ENCODE assay signal across 8 cellular contexts in genomic region chr11:61917357-61918109, GRCh38. TPM values are rescaled to one million over a fixed set of nuclear protein-coding genes. Genes with fewer than 3 reads are reported as not detected.
DNase-seq lines count a peak whose midpoint lies in the region; ATAC-seq and TF ChIP-seq lines count a peak whose summit lies in the region.

A gene with protein sequence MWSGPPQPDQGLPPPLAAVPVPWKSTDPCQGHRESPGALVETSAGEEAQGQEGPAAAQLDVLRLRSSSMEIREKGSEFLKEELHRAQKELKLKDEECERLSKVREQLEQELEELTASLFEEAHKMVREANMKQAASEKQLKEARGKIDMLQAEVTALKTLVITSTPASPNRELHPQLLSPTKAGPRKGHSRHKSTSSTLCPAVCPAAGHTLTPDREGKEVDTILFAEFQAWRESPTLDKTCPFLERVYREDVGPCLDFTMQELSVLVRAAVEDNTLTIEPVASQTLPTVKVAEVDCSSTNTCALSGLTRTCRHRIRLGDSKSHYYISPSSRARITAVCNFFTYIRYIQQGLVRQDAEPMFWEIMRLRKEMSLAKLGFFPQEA (minus strand): TSS chr11:61917566. CDS start chr11:61917367, 199 bp downstream.

- H3K9me3 Mint-ChIP-seq in progenitor cell of endocrine pancreas (ENCODE audit: low read depth): no peaks in the 10 kb centered on the region

- H3K4me1 Mint-ChIP-seq in progenitor cell of endocrine pancreas (ENCODE audit: low read depth): peaks cover 10% of the 10 kb centered on the region

- H3K4me1 ChIP-seq in hepatocyte (ENCODE audit: insufficient read depth): peaks cover 22% of the 10 kb centered on the region

- no peaks in the 10 kb centered on the region for H3K36me3 Mint-ChIP-seq in progenitor cell of endocrine pancreas (ENCODE audit: insufficient read depth)

- peaks cover 59% of the 10 kb centered on the region for H3K27me3 Mint-ChIP-seq in progenitor cell of endocrine pancreas

- H2AFZ ChIP-seq in hepatocyte: peak within 1 kb of the TSS; percentile 44

- TF ChIP-seq EP300 in Ishikawa (IDR thresholded peaks at IDR 0.05; ENCODE audit: borderline replicate concordance): no peak

- TF ChIP-seq RAD21 in Ishikawa (IDR thresholded peaks at IDR 0.05; ENCODE audit: low read depth): no peak

- H3K36me3 ChIP-seq in hepatocyte (replicated peaks; ENCODE audit: insufficient read depth, low read depth): no peaks in the 10 kb centered on the region

- H3K4me3 ChIP-seq in astrocyte of the cerebellum (ENCODE audit: low read depth, low read length) (peak within 1 kb of the TSS; percentile 45), hepatocyte (peak within 1 kb of the TSS; percentile 85)

- TF ChIP-seq CTCF in astrocyte of the cerebellum (IDR thresholded peaks at IDR 0.05; ENCODE audit: low read depth, low read length, missing control alignments): no peak
- TF ChIP-seq CTCF in hepatocyte (IDR thresholded peaks at IDR 0.05; ENCODE audit: poor library complexity): no peak
- no peak for TF ChIP-seq CTCF in progenitor cell of endocrine pancreas (IDR thresholded peaks at IDR 0.05; ENCODE audit: unreplicated experiment)

- H3K9me2 ChIP-seq in hepatocyte (replicated peaks; ENCODE audit: insufficient read depth): no peaks in the 10 kb centered on the region

- ATAC-seq in GM18519 (IDR thresholded peaks at IDR 0.05; ENCODE audit: low FRiP score, unreplicated experiment) (no peak), HG02642 (IDR thresholded peaks at IDR 0.05; ENCODE audit: poor library complexity, unreplicated experiment) (no peak)

- DNase-seq in COLO668 (lab: John Stamatoyannopoulos, UW; ENCODE audit: unreplicated experiment): peak; percentile 16
- DNase-seq in astrocyte of the cerebellum (ENCODE audit: low read depth): no peak
- DNase-seq in hepatocyte (ENCODE audit: low spot score): peak; percentile 86
- peak; percentile 56 for DNase-seq in progenitor cell of endocrine pancreas (ENCODE audit: low spot score, unreplicated experiment)
- DNase-seq in effector CD8-positive, alpha-beta T cell (lab: John Stamatoyannopoulos, UW): no peak

- H3K4me3 Mint-ChIP-seq in progenitor cell of endocrine pancreas (ENCODE audit: low read depth): peak within 1 kb of the TSS; percentile 77

- H3K79me2 ChIP-seq in hepatocyte: peaks cover 19% of the 10 kb centered on the region

- H4K20me1 ChIP-seq in hepatocyte (ENCODE audit: insufficient read depth, poor library complexity, severe bottlenecking): no peaks in the 10 kb centered on the region

- 9% methylated on average over 14 of the region's 68 CpGs for WGBS in hepatocyte (ENCODE audit: low lambda C conversion rate, missing lambda C conversion rate)

- H3K27me3 ChIP-seq in hepatocyte: no peaks in the 10 kb centered on the region

- peak within 1 kb of the TSS; percentile 14 for H3K27ac ChIP-seq in hepatocyte

- in situ Hi-C loops in astrocyte of the cerebellum (cut with HindIII; ENCODE audit: low sequenced_read_pairs): no loop called here

- H3K27ac Mint-ChIP-seq in progenitor cell of endocrine pancreas: peak within 1 kb of the TSS; percentile 43

- peak within 1 kb of the TSS; percentile 94 for H3K4me2 ChIP-seq in hepatocyte

- no peaks in the 10 kb centered on the region for H3K9me3 ChIP-seq in hepatocyte (ENCODE audit: low read depth)

TF ChIP-seq in Ishikawa, 13 proteins besides CTCF, POLR2A, EP300 and RAD21:
- TF ChIP-seq CREB1 (IDR thresholded peaks at IDR 0.05; ENCODE audit: low read depth): no peak
- TF ChIP-seq, protein P1, sequence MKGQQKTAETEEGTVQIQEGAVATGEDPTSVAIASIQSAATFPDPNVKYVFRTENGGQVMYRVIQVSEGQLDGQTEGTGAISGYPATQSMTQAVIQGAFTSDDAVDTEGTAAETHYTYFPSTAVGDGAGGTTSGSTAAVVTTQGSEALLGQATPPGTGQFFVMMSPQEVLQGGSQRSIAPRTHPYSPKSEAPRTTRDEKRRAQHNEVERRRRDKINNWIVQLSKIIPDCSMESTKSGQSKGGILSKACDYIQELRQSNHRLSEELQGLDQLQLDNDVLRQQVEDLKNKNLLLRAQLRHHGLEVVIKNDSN (IDR thresholded peaks at IDR 0.05): peak; percentile 94
- TF ChIP-seq ZBTB7A (IDR thresholded peaks at IDR 0.05; ENCODE audit: low read depth): no peak
- TF ChIP-seq, protein P2, sequence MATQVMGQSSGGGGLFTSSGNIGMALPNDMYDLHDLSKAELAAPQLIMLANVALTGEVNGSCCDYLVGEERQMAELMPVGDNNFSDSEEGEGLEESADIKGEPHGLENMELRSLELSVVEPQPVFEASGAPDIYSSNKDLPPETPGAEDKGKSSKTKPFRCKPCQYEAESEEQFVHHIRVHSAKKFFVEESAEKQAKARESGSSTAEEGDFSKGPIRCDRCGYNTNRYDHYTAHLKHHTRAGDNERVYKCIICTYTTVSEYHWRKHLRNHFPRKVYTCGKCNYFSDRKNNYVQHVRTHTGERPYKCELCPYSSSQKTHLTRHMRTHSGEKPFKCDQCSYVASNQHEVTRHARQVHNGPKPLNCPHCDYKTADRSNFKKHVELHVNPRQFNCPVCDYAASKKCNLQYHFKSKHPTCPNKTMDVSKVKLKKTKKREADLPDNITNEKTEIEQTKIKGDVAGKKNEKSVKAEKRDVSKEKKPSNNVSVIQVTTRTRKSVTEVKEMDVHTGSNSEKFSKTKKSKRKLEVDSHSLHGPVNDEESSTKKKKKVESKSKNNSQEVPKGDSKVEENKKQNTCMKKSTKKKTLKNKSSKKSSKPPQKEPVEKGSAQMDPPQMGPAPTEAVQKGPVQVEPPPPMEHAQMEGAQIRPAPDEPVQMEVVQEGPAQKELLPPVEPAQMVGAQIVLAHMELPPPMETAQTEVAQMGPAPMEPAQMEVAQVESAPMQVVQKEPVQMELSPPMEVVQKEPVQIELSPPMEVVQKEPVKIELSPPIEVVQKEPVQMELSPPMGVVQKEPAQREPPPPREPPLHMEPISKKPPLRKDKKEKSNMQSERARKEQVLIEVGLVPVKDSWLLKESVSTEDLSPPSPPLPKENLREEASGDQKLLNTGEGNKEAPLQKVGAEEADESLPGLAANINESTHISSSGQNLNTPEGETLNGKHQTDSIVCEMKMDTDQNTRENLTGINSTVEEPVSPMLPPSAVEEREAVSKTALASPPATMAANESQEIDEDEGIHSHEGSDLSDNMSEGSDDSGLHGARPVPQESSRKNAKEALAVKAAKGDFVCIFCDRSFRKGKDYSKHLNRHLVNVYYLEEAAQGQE (IDR thresholded peaks at IDR 0.05; ENCODE audit: low read depth): no peak
- TF ChIP-seq EGR1 (IDR thresholded peaks at IDR 0.05): no peak
- no peak for TF ChIP-seq YY1 (IDR thresholded peaks at IDR 0.05; ENCODE audit: low read depth)
- TF ChIP-seq, protein P3, sequence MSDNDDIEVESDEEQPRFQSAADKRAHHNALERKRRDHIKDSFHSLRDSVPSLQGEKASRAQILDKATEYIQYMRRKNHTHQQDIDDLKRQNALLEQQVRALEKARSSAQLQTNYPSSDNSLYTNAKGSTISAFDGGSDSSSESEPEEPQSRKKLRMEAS (IDR thresholded peaks at IDR 0.05): peak; percentile 49; the same call in 1 of the 2 replicates
- TF ChIP-seq CEBPB (IDR thresholded peaks at IDR 0.05): no peak
- no peak for TF ChIP-seq TAF1 (IDR thresholded peaks at IDR 0.05; ENCODE audit: low read depth)
- TF ChIP-seq FOXM1 (IDR thresholded peaks at IDR 0.05; ENCODE audit: borderline replicate concordance, low read depth): no peak

RNA-seq across cellular contexts. Expression of the gene that starts here (rescaled TPM):
- total RNA-seq in hepatocyte (9.1 and 10.8 TPM in 2 replicates), progenitor cell of endocrine pancreas (0.53 and 0.67 TPM in 2 replicates)
- polyA plus RNA-seq in hepatocyte: 15.4 and 18.6 TPM in 2 replicates

Comparison
In these comparisons a context has a peak if more than half of its experiments do, and no peak if none do; other contexts are left out.
1. Peak in DNase-seq in progenitor cell of endocrine pancreas; RNA of the gene not detected or under 1 TPM.
2. DNase-seq: peak in COLO668 (single experiment) and hepatocyte (single experiment); none in astrocyte of the cerebellum (single experiment) and effector CD8-positive, alpha-beta T cell (single experiment).